1 cellular context compared by ENCODE assay signal in the genomic region with DNA sequence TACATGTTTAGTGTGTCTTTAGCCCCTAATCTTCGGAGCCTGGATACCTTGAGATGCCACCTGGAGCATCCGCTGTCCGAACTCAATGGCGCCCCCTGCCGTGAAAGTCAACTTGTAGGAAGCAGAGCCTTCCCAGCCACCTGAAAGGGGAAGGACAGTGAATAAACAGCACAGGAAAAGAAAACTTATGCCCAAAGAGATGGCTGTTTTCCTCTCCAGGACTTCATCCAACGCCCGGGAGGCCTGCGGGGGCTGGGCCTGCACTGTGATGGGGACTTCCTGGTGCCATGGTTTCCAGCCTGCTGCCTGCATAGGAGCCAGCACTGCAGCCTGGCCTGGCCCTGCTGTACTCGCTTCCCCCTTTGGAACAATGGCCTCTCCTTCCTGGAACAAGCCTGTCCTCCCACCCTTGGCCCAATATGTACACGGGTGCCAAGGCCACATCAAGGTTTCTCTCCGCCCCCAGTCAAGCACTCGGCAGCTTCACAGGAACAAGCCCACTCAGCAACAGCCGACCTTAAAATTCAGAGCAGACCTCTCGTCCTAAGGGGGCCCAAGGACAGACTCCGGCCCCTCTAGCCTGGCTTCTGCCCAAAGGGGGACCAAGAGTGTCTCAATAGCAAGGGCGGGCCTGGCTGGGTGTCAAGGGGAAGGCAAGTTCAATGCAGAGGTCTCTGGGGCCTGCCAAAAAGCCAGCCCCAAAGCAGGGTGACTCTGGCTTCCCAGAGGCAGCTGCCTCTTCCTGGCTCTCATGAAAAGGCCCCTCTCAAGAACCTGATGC.
TF ChIP-seq lines count a peak whose summit lies in the region.

No MANE protein-coding gene starts in this region.

TF ChIP-seq in HepG2, 621 proteins besides CTCF, POLR2A, EP300 and RAD21 (continued from another document and continues in another):
- TF ChIP-seq, protein P1, sequence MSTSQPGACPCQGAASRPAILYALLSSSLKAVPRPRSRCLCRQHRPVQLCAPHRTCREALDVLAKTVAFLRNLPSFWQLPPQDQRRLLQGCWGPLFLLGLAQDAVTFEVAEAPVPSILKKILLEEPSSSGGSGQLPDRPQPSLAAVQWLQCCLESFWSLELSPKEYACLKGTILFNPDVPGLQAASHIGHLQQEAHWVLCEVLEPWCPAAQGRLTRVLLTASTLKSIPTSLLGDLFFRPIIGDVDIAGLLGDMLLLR (CRISPR knock-in tag; IDR thresholded peaks at IDR 0.05), result 0 out of 2 replicates have a peak, but pooled peaks have one; percentile 53
- TF ChIP-seq ZEB1 (IDR thresholded peaks at IDR 0.05; ENCODE audit: insufficient replicate concordance, low read depth), result peak; percentile 20
- TF ChIP-seq, protein P2, sequence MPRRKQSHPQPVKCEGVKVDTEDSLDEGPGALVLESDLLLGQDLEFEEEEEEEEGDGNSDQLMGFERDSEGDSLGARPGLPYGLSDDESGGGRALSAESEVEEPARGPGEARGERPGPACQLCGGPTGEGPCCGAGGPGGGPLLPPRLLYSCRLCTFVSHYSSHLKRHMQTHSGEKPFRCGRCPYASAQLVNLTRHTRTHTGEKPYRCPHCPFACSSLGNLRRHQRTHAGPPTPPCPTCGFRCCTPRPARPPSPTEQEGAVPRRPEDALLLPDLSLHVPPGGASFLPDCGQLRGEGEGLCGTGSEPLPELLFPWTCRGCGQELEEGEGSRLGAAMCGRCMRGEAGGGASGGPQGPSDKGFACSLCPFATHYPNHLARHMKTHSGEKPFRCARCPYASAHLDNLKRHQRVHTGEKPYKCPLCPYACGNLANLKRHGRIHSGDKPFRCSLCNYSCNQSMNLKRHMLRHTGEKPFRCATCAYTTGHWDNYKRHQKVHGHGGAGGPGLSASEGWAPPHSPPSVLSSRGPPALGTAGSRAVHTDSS (CRISPR knock-in tag; conservative IDR thresholded peaks at IDR 0.05), result 0 out of 2 replicates have a peak, but pooled peaks have one; percentile 69
- TF ChIP-seq CREB1 (IDR thresholded peaks at IDR 0.05), result no peak
- TF ChIP-seq CREB1 (CRISPR knock-in tag; IDR thresholded peaks at IDR 0.05), result no peak
- TF ChIP-seq SNRNP70 (IDR thresholded peaks at IDR 0.05; ENCODE audit: low read depth, low read length), result no peak
- TF ChIP-seq POGZ (CRISPR knock-in tag; IDR thresholded peaks at IDR 0.05), result peak; percentile 56; the same call in 1 of the 2 replicates
- no peak for TF ChIP-seq ZFP37 (CRISPR knock-in tag; IDR thresholded peaks at IDR 0.05; ENCODE audit: borderline replicate concordance)
- peak; percentile 74 for TF ChIP-seq SALL1 (CRISPR knock-in tag; IDR thresholded peaks at IDR 0.05)
- TF ChIP-seq, protein P3, sequence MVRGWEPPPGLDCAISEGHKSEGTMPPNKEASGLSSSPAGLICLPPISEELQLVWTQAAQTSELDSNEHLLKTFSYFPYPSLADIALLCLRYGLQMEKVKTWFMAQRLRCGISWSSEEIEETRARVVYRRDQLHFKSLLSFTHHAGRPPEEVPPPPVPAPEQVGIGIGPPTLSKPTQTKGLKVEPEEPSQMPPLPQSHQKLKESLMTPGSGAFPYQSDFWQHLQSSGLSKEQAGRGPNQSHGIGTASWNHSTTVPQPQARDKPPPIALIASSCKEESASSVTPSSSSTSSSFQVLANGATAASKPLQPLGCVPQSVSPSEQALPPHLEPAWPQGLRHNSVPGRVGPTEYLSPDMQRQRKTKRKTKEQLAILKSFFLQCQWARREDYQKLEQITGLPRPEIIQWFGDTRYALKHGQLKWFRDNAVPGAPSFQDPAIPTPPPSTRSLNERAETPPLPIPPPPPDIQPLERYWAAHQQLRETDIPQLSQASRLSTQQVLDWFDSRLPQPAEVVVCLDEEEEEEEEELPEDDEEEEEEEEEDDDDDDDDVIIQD (CRISPR knock-in tag; IDR thresholded peaks at IDR 0.05; ENCODE audit: low read depth), result no peak
- TF ChIP-seq U2AF1 (optimal IDR thresholded peaks at IDR 0.05; ENCODE audit: low read depth, low read length), result no peak
- peak; percentile 69; the same call in 1 of the 2 replicates for TF ChIP-seq ZFY (CRISPR knock-in tag; IDR thresholded peaks at IDR 0.05)
- TF ChIP-seq KDM5B (CRISPR knock-in tag; IDR thresholded peaks at IDR 0.05; ENCODE audit: borderline replicate concordance), result 0 out of 2 replicates have a peak, but pooled peaks have one; percentile 11
- no peak for TF ChIP-seq FOXA1 (IDR thresholded peaks at IDR 0.05)
- TF ChIP-seq FOXA1 (CRISPR knock-in tag; IDR thresholded peaks at IDR 0.05), result peak; percentile 80
- peak; percentile 89 for TF ChIP-seq HDAC1 (CRISPR knock-in tag; IDR thresholded peaks at IDR 0.05)
- no peak for TF ChIP-seq TP53 (CRISPR knock-in tag; conservative IDR thresholded peaks at IDR 0.05)
- TF ChIP-seq KDM1A (CRISPR knock-in tag; IDR thresholded peaks at IDR 0.05), result 0 out of 2 replicates have a peak, but pooled peaks have one; percentile 53
- TF ChIP-seq MXI1 (IDR thresholded peaks at IDR 0.05; ENCODE audit: borderline replicate concordance, low read depth, low read length), result peak; percentile 58; the same call in 1 of the 3 replicates
- TF ChIP-seq ELF1 (CRISPR knock-in tag; IDR thresholded peaks at IDR 0.05), result peak; percentile 66
- 0 out of 2 replicates have a peak, but pooled peaks have one; percentile 30 for TF ChIP-seq MYC (CRISPR knock-in tag; IDR thresholded peaks at IDR 0.05; ENCODE audit: borderline replicate concordance)
- TF ChIP-seq STAG1 (CRISPR knock-in tag; IDR thresholded peaks at IDR 0.05), result peak; percentile 41
- TF ChIP-seq ZNF878 (CRISPR knock-in tag; IDR thresholded peaks at IDR 0.05), result 0 out of 2 replicates have a peak, but pooled peaks have one; percentile 30
- TF ChIP-seq, protein P4, sequence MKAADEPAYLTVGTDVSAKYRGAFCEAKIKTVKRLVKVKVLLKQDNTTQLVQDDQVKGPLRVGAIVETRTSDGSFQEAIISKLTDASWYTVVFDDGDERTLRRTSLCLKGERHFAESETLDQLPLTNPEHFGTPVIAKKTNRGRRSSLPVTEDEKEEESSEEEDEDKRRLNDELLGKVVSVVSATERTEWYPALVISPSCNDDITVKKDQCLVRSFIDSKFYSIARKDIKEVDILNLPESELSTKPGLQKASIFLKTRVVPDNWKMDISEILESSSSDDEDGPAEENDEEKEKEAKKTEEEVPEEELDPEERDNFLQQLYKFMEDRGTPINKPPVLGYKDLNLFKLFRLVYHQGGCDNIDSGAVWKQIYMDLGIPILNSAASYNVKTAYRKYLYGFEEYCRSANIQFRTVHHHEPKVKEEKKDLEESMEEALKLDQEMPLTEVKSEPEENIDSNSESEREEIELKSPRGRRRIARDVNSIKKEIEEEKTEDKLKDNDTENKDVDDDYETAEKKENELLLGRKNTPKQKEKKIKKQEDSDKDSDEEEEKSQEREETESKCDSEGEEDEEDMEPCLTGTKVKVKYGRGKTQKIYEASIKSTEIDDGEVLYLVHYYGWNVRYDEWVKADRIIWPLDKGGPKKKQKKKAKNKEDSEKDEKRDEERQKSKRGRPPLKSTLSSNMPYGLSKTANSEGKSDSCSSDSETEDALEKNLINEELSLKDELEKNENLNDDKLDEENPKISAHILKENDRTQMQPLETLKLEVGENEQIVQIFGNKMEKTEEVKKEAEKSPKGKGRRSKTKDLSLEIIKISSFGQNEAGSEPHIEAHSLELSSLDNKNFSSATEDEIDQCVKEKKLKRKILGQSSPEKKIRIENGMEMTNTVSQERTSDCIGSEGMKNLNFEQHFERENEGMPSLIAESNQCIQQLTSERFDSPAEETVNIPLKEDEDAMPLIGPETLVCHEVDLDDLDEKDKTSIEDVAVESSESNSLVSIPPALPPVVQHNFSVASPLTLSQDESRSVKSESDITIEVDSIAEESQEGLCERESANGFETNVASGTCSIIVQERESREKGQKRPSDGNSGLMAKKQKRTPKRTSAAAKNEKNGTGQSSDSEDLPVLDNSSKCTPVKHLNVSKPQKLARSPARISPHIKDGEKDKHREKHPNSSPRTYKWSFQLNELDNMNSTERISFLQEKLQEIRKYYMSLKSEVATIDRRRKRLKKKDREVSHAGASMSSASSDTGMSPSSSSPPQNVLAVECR (CRISPR knock-in tag; IDR thresholded peaks at IDR 0.05; ENCODE audit: borderline replicate concordance), result peak; percentile 51; the same call in 1 of the 2 replicates
- no peak for TF ChIP-seq FOXM1 (CRISPR knock-in tag; IDR thresholded peaks at IDR 0.05)
- TF ChIP-seq, protein P5, sequence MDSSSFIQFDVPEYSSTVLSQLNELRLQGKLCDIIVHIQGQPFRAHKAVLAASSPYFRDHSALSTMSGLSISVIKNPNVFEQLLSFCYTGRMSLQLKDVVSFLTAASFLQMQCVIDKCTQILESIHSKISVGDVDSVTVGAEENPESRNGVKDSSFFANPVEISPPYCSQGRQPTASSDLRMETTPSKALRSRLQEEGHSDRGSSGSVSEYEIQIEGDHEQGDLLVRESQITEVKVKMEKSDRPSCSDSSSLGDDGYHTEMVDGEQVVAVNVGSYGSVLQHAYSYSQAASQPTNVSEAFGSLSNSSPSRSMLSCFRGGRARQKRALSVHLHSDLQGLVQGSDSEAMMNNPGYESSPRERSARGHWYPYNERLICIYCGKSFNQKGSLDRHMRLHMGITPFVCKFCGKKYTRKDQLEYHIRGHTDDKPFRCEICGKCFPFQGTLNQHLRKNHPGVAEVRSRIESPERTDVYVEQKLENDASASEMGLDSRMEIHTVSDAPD (CRISPR knock-in tag; IDR thresholded peaks at IDR 0.05), result 0 out of 2 replicates have a peak, but pooled peaks have one; percentile 60
- no peak for TF ChIP-seq JUND (CRISPR knock-in tag; IDR thresholded peaks at IDR 0.05)
- TF ChIP-seq ZNF552 (CRISPR knock-in tag; IDR thresholded peaks at IDR 0.05; ENCODE audit: borderline replicate concordance), result no peak
- no peak; the same call in 1 of the 2 replicates for TF ChIP-seq TSC22D2 (CRISPR knock-in tag; IDR thresholded peaks at IDR 0.05; ENCODE audit: borderline replicate concordance)
- TF ChIP-seq AGO2 (optimal IDR thresholded peaks at IDR 0.05; ENCODE audit: low read depth, low read length), result peak; percentile 31
- TF ChIP-seq, protein P6, sequence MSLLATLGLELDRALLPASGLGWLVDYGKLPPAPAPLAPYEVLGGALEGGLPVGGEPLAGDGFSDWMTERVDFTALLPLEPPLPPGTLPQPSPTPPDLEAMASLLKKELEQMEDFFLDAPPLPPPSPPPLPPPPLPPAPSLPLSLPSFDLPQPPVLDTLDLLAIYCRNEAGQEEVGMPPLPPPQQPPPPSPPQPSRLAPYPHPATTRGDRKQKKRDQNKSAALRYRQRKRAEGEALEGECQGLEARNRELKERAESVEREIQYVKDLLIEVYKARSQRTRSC (CRISPR knock-in tag; IDR thresholded peaks at IDR 0.05; ENCODE audit: low read depth), result peak; percentile 41; the same call in 1 of the 2 replicates
- TF ChIP-seq LCORL (IDR thresholded peaks at IDR 0.05), result no peak
- TF ChIP-seq LCORL (CRISPR knock-in tag; IDR thresholded peaks at IDR 0.05), result peak; percentile 76
- TF ChIP-seq, protein P7, sequence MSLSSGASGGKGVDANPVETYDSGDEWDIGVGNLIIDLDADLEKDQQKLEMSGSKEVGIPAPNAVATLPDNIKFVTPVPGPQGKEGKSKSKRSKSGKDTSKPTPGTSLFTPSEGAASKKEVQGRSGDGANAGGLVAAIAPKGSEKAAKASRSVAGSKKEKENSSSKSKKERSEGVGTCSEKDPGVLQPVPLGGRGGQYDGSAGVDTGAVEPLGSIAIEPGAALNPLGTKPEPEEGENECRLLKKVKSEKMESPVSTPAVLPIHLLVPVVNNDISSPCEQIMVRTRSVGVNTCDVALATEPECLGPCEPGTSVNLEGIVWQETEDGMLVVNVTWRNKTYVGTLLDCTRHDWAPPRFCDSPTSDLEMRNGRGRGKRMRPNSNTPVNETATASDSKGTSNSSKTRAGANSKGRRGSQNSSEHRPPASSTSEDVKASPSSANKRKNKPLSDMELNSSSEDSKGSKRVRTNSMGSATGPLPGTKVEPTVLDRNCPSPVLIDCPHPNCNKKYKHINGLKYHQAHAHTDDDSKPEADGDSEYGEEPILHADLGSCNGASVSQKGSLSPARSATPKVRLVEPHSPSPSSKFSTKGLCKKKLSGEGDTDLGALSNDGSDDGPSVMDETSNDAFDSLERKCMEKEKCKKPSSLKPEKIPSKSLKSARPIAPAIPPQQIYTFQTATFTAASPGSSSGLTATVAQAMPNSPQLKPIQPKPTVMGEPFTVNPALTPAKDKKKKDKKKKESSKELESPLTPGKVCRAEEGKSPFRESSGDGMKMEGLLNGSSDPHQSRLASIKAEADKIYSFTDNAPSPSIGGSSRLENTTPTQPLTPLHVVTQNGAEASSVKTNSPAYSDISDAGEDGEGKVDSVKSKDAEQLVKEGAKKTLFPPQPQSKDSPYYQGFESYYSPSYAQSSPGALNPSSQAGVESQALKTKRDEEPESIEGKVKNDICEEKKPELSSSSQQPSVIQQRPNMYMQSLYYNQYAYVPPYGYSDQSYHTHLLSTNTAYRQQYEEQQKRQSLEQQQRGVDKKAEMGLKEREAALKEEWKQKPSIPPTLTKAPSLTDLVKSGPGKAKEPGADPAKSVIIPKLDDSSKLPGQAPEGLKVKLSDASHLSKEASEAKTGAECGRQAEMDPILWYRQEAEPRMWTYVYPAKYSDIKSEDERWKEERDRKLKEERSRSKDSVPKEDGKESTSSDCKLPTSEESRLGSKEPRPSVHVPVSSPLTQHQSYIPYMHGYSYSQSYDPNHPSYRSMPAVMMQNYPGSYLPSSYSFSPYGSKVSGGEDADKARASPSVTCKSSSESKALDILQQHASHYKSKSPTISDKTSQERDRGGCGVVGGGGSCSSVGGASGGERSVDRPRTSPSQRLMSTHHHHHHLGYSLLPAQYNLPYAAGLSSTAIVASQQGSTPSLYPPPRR (CRISPR knock-in tag; IDR thresholded peaks at IDR 0.05; ENCODE audit: borderline replicate concordance), result peak; percentile 68; the same call in 1 of the 2 replicates
- TF ChIP-seq, protein P8, sequence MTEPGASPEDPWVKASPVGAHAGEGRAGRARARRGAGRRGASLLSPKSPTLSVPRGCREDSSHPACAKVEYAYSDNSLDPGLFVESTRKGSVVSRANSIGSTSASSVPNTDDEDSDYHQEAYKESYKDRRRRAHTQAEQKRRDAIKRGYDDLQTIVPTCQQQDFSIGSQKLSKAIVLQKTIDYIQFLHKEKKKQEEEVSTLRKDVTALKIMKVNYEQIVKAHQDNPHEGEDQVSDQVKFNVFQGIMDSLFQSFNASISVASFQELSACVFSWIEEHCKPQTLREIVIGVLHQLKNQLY (CRISPR knock-in tag; IDR thresholded peaks at IDR 0.05), result no peak
- peak; percentile 46 for TF ChIP-seq SRSF1 (optimal IDR thresholded peaks at IDR 0.05; ENCODE audit: low read depth, low read length)
- TF ChIP-seq, protein P9, sequence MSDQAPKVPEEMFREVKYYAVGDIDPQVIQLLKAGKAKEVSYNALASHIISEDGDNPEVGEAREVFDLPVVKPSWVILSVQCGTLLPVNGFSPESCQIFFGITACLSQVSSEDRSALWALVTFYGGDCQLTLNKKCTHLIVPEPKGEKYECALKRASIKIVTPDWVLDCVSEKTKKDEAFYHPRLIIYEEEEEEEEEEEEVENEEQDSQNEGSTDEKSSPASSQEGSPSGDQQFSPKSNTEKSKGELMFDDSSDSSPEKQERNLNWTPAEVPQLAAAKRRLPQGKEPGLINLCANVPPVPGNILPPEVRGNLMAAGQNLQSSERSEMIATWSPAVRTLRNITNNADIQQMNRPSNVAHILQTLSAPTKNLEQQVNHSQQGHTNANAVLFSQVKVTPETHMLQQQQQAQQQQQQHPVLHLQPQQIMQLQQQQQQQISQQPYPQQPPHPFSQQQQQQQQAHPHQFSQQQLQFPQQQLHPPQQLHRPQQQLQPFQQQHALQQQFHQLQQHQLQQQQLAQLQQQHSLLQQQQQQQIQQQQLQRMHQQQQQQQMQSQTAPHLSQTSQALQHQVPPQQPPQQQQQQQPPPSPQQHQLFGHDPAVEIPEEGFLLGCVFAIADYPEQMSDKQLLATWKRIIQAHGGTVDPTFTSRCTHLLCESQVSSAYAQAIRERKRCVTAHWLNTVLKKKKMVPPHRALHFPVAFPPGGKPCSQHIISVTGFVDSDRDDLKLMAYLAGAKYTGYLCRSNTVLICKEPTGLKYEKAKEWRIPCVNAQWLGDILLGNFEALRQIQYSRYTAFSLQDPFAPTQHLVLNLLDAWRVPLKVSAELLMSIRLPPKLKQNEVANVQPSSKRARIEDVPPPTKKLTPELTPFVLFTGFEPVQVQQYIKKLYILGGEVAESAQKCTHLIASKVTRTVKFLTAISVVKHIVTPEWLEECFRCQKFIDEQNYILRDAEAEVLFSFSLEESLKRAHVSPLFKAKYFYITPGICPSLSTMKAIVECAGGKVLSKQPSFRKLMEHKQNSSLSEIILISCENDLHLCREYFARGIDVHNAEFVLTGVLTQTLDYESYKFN (CRISPR knock-in tag; conservative IDR thresholded peaks at IDR 0.05), result peak; percentile 83
